In genomic region chr5:113909782-113910181, GRCh38 we compare ENCODE assay signal across 20 cellular contexts.
"Had no signal": no experiment of that assay in that cellular context is flagged by ENCODE, and none has a peak within 500 bp of the region (broad histone marks: within the 10 kb centered on the region; RNA-seq: fewer than 3 reads in every experiment).

No MANE protein-coding gene starts in this region.

- H3K4me3 ChIP-seq: psoas muscle, right lobe of liver, tibial artery, upper lobe of left lung, vagina had no signal

- H3K9me3 Mint-ChIP-seq: endodermal cell; nephron progenitor cell; stimulated activated memory B cell treated with anti-CD40 and anti-IgM and Interleukin-4, amounts not matched to agents 10 μg/mL and 1 μg/mL and 100 μg/mL, for 72 hours; stimulated activated naive CD8-positive, alpha-beta T cell treated with anti-CD3 and anti-CD28 coated beads, Interleukin-15, Interleukin-2, amounts not matched to agents 100 ng/mL and 50 ng/mL, for 24 hours had no signal

- H3K27me3 Mint-ChIP-seq: naive B cell; stimulated activated memory B cell treated with anti-CD40 and anti-IgM and Interleukin-4, amounts not matched to agents 10 μg/mL and 1 μg/mL and 100 μg/mL, for 72 hours; stimulated activated naive CD8-positive, alpha-beta T cell treated with anti-CD3 and anti-CD28 coated beads, Interleukin-15, Interleukin-2, amounts not matched to agents 100 ng/mL and 50 ng/mL, for 24 hours had no signal

- H3K36me3 Mint-ChIP-seq: naive B cell; stimulated activated memory B cell treated with anti-CD40 and anti-IgM and Interleukin-4, amounts not matched to agents 10 μg/mL and 1 μg/mL and 100 μg/mL, for 72 hours had no signal

- DNase-seq: effector CD4-positive, alpha-beta T cell; endodermal cell; erythroblast; foreskin keratinocyte; head of caudate nucleus; hippocampal formation; left colon; mesendoderm; naive B cell; nephron progenitor cell; psoas muscle; retina; right lobe of liver; stimulated activated CD4-positive, alpha-beta T cell treated with anti-CD3 and anti-CD28 coated beads, Interleukin-4, amount 100 ng/mL, for 1 hour; tibial artery; upper lobe of left lung had no signal

- H3K36me3 ChIP-seq: neutrophil, right lobe of liver, tibial artery, upper lobe of left lung, vagina had no signal

- H3K27ac ChIP-seq: foreskin keratinocyte, neutrophil, psoas muscle, right lobe of liver, tibial artery, upper lobe of left lung, vagina had no signal

- H3K27me3 ChIP-seq: foreskin keratinocyte, neutrophil, right lobe of liver, tibial artery, upper lobe of left lung, vagina had no signal

- H3K9me3 ChIP-seq: neutrophil, psoas muscle, tibial artery, upper lobe of left lung, vagina had no signal

- H3K4me3 Mint-ChIP-seq: endodermal cell; naive B cell; nephron progenitor cell; stimulated activated memory B cell treated with anti-CD40 and anti-IgM and Interleukin-4, amounts not matched to agents 10 μg/mL and 1 μg/mL and 100 μg/mL, for 72 hours; stimulated activated naive CD8-positive, alpha-beta T cell treated with anti-CD3 and anti-CD28 coated beads, Interleukin-15, Interleukin-2, amounts not matched to agents 100 ng/mL and 50 ng/mL, for 24 hours had no signal

- ATAC-seq: foreskin keratinocyte; left colon; psoas muscle; right lobe of liver; stimulated activated memory B cell treated with anti-CD40 and anti-IgM and Interleukin-4, amounts not matched to agents 10 μg/mL and 1 μg/mL and 100 μg/mL, for 72 hours had no signal

- H3K4me1 Mint-ChIP-seq: endodermal cell; naive B cell; nephron progenitor cell; stimulated activated memory B cell treated with anti-CD40 and anti-IgM and Interleukin-4, amounts not matched to agents 10 μg/mL and 1 μg/mL and 100 μg/mL, for 72 hours had no signal

- H3K27ac Mint-ChIP-seq: endodermal cell; naive B cell; nephron progenitor cell; stimulated activated memory B cell treated with anti-CD40 and anti-IgM and Interleukin-4, amounts not matched to agents 10 μg/mL and 1 μg/mL and 100 μg/mL, for 72 hours; stimulated activated naive CD8-positive, alpha-beta T cell treated with anti-CD3 and anti-CD28 coated beads, Interleukin-15, Interleukin-2, amounts not matched to agents 100 ng/mL and 50 ng/mL, for 24 hours had no signal
